ENCODE assay signal across 14 cellular contexts in genomic region chr6:46184114-46184513, GRCh38. TPM values are rescaled to one million over a fixed set of nuclear protein-coding genes. Genes with fewer than 3 reads are reported as not detected.
A peak's percentile ranks its signal among the peaks of the same experiment; 100 is the strongest.
DNase-seq lines count a peak whose midpoint lies in the region; ATAC-seq, FAIRE-seq and TF ChIP-seq lines count a peak whose summit lies in the region.
"Had no signal": no experiment of that assay in that cellular context is flagged by ENCODE, and none has a peak within 500 bp of the region (broad histone marks: within the 10 kb centered on the region; RNA-seq: fewer than 3 reads in every experiment).

No MANE protein-coding gene starts in this region.

- H3K4me3 Mint-ChIP-seq in osteocyte (ENCODE audit: unreplicated experiment) = no peak overlapping the region
- H3K4me3 Mint-ChIP-seq: naive B cell had no signal

- FAIRE-seq in RCC 7860 (lab: Jason Lieb, UNC) = no peak
- FAIRE-seq: colon had no signal

- TF ChIP-seq CTCF in epithelial cell of esophagus (IDR thresholded peaks at IDR 0.05; ENCODE audit: insufficient read depth, low read depth, low read length, missing control alignments) (no peak), osteocyte (IDR thresholded peaks at IDR 0.05) (peak; percentile 22)

- H3K36me3 Mint-ChIP-seq in osteocyte (ENCODE audit: unreplicated experiment) = no peaks in the 10 kb centered on the region
- H3K36me3 Mint-ChIP-seq: naive B cell had no signal

- no peaks in the 10 kb centered on the region for H3K9me3 Mint-ChIP-seq in osteocyte (ENCODE audit: unreplicated experiment)
- H3K9me3 Mint-ChIP-seq: naive B cell had no signal

- DNase-seq in ELR (ENCODE audit: low read depth) (peak; percentile 73), RCC 7860 (ENCODE audit: low spot score) (peak; percentile 27), epithelial cell of esophagus (ENCODE audit: low read depth) (peak; percentile 50), osteocyte (ENCODE audit: extremely low spot score, unreplicated experiment) (no peak), hypothalamus (lab: John Stamatoyannopoulos, UW) (no peak)
- DNase-seq: activated CD4-positive, CD25-positive, alpha-beta regulatory T cell; naive B cell; NCI-H2081; Right ventricle myocardium superior; stimulated activated CD4-positive, alpha-beta T cell treated with anti-CD3 and anti-CD28 coated beads, Interleukin-12 subunit alpha, Interleukin-12 subunit beta, amount 100 ng/mL, for 4 hours had no signal

- no peak for ATAC-seq in GM19397 (IDR thresholded peaks at IDR 0.05; ENCODE audit: unreplicated experiment)
- ATAC-seq in HG03565 (IDR thresholded peaks at IDR 0.05; ENCODE audit: unreplicated experiment) = no peak
- no peak for ATAC-seq in HG02678 (IDR thresholded peaks at IDR 0.05; ENCODE audit: unreplicated experiment)

- no peak overlapping the region for H3K27ac Mint-ChIP-seq in osteocyte (ENCODE audit: unreplicated experiment)
- H3K27ac Mint-ChIP-seq: naive B cell had no signal

- peaks cover 47% of the 10 kb centered on the region for H3K27me3 Mint-ChIP-seq in osteocyte (ENCODE audit: unreplicated experiment)

- H3K4me1 Mint-ChIP-seq in osteocyte (ENCODE audit: unreplicated experiment) = peaks cover 3% of the 10 kb centered on the region
- H3K4me1 Mint-ChIP-seq: naive B cell had no signal

- no peak overlapping the region for H3K4me3 ChIP-seq in epithelial cell of esophagus (ENCODE audit: low read length)

RNA-seq across cellular contexts. Expression of gene ENPP5, which starts 13.3 kb away (rescaled TPM):
- total RNA-seq in osteocyte = not detected in 2 replicates

RNA-seq across cellular contexts. Expression of gene ENPP4, which starts 54.3 kb away (rescaled TPM):
- 0.18 and 0.27 TPM in 2 replicates for total RNA-seq in osteocyte

Comparison
In these comparisons a context has a peak if more than half of its experiments do, and no peak if none do; other contexts are left out.
1. DNase-seq: peak in ELR (single experiment), RCC 7860 (single experiment) and epithelial cell of esophagus (single experiment); none in osteocyte (single experiment) and hypothalamus (0 of 51).